Comparison of ENCODE assay signal across 18 cellular contexts in genomic region chr10:118804262-118804773, GRCh38. TPM values are rescaled to one million over a fixed set of nuclear protein-coding genes. Genes with fewer than 3 reads are reported as not detected.
DNase-seq lines count a peak whose midpoint lies in the region; ATAC-seq, FAIRE-seq and TF ChIP-seq lines count a peak whose summit lies in the region.
"Had no signal": no experiment of that assay in that cellular context is flagged by ENCODE, and none has a peak within 500 bp of the region (broad histone marks: within the 10 kb centered on the region; RNA-seq: fewer than 3 reads in every experiment).

No MANE protein-coding gene starts in this region.

- TF ChIP-seq POLR2A in HCT116 (IDR thresholded peaks at IDR 0.05; ENCODE audit: borderline replicate concordance, extremely low read depth, insufficient read depth, insufficient read length): no peak
- TF ChIP-seq POLR2A in K562 (conservative IDR thresholded peaks at IDR 0.05): no peak

- H3K4me3 ChIP-seq in HCT116 (replicated peaks in 1 of 2; ENCODE audit: low read depth in 1 of 2, low read length in 2 of 2) (no peak overlapping the region), K562 (no peak overlapping the region)
- H3K4me3 ChIP-seq: HAP-1 had no signal

- POLR2A ChIA-PET in HCT116 (lab: Charles Lee): no interaction called here
- POLR2A ChIA-PET in K562 (lab: Yijun Ruan, JAX): no interaction called here

- CTCF ChIA-PET in HCT116 (lab: Charles Lee) (interaction anchor here (1.0 to 1.6 kb wide), 9 partner anchors 12 to 395 kb away, joined by 3 to 12 read pairs (median 3); no protein-coding TSS in a partner anchor), K562 (lab: Yijun Ruan, JAX; ENCODE audit: low intra/inter-chr PET ratio) (no interaction called here)

- ATAC-seq in HCT116: no peak
- no peak for ATAC-seq in K562

- H3K79me2 ChIP-seq in HCT116 (ENCODE audit: insufficient read depth, low read length) (no peaks in the 10 kb centered on the region), K562 (ENCODE audit: control insufficient read depth, insufficient read depth, low read length) (no peaks in the 10 kb centered on the region)

- H3K9me3 ChIP-seq in HCT116 (ENCODE audit: control insufficient read depth in 1 of 2, insufficient read depth in 1 of 2, low read depth in 1 of 2, low read length in 2 of 2) (no peaks in the 10 kb centered on the region), K562 (replicated peaks; ENCODE audit: control insufficient read depth, insufficient read depth, low read depth, low read length) (no peaks in the 10 kb centered on the region)
- H3K9me3 ChIP-seq: HAP-1 had no signal

- 9% methylated on average over 3 of the region's 3 CpGs for WGBS in K562 (ENCODE audit: insufficient coverage, low coverage, missing lambda C conversion rate)

- no peaks in the 10 kb centered on the region for H3K9me1 ChIP-seq in K562 (ENCODE audit: control insufficient read depth, insufficient read depth, low read length)

- peaks cover 0 to 34% of the 10 kb centered on the region in 2 experiments; a peak in 2 of 4 replicates for H3K4me1 ChIP-seq in HCT116 (ENCODE audit: control insufficient read depth in 1 of 2, insufficient read depth in 2 of 2, low read length in 2 of 2)
- H3K4me1 ChIP-seq in K562 (replicated peaks in 1 of 2; ENCODE audit: control insufficient read depth in 2 of 2, insufficient read depth in 2 of 2, low read length in 2 of 2): no peaks in the 10 kb centered on the region; a peak in 2 of 5 replicates
- H3K4me1 ChIP-seq: HAP-1 had no signal

- H3K27me3 ChIP-seq in HCT116 (ENCODE audit: insufficient read depth, low read length) (no peaks in the 10 kb centered on the region), K562 (ENCODE audit: control insufficient read depth in 2 of 2, insufficient read depth in 2 of 2, low read length in 2 of 2) (peaks cover 0 to 30% of the 10 kb centered on the region in 2 experiments; a peak in 4 of 5 replicates)

- DNase-seq in HCT116 (ENCODE audit: low read depth, low spot score) (no peak), K562 (ENCODE audit: extremely low read depth in 1 of 4, low spot score in 3 of 4) (no peak), medulla oblongata (ENCODE audit: extremely low spot score) (peak; percentile 50), posterior vena cava (ENCODE audit: low spot score) (peak; percentile 31), NOMO-1 treated with DMSO at 0.1 percent for 48 hours (lab: John Stamatoyannopoulos, UW; ENCODE audit: unreplicated experiment) (no peak), GM19238 (ENCODE audit: insufficient read length, low spot score) (no peak)
- no peak for DNase-seq in effector CD8-positive, alpha-beta T cell (lab: John Stamatoyannopoulos, UW)
- DNase-seq: Calu3; CD4-positive, alpha-beta T cell; DMS 273 treated with DMSO at 0.1 percent for 48 hours; DMS79; HFFc6; IMR-90 had no signal

- H2AFZ ChIP-seq in HCT116 (ENCODE audit: low read depth, low read length, poor library complexity, severe bottlenecking) (peak overlapping the region; percentile 49), K562 (ENCODE audit: low read depth, low read length) (no peak overlapping the region)

- H4K20me1 ChIP-seq in HCT116 (ENCODE audit: insufficient read depth) (no peaks in the 10 kb centered on the region), K562 (replicated peaks; ENCODE audit: control insufficient read depth, insufficient read depth, low read length) (no peaks in the 10 kb centered on the region)

- TF ChIP-seq CTCF in HCT116 (IDR thresholded peaks at IDR 0.05 in 2 of 3, conservative IDR thresholded peaks at IDR 0.05 in 1 of 3; ENCODE audit: borderline replicate concordance in 1 of 3, insufficient read depth in 1 of 3, low read depth in 2 of 3, low read length in 2 of 3): no peak
- no peak for TF ChIP-seq CTCF in K562 (IDR thresholded peaks at IDR 0.05 in 2 of 3, conservative IDR thresholded peaks at IDR 0.05 in 1 of 3; ENCODE audit: insufficient read depth in 2 of 3, low read depth in 1 of 3, low read length in 3 of 3)

- in situ Hi-C loops in K562 (cut with MboI): no loop called here

- no TSS peak for BruUV-seq in HCT116 (replicated peaks; lab: Mats Ljungman, UMichigan)
- BruUV-seq in K562 (replicated peaks; lab: Mats Ljungman, UMichigan): no TSS peak

- no peak for TF ChIP-seq EP300 in K562 (IDR thresholded peaks at IDR 0.05; ENCODE audit: low read length)

- FAIRE-seq in K562 (lab: Jason Lieb, UNC): no peak
- FAIRE-seq: A204.1, GM12891, GM19239, H1 had no signal

- no peak overlapping the region for H3K4me2 ChIP-seq in HCT116 (ENCODE audit: low read length)
- no peak overlapping the region for H3K4me2 ChIP-seq in K562 (ENCODE audit: insufficient read depth, low read length)

- H3K9me2 ChIP-seq in HCT116 (ENCODE audit: insufficient read depth): no peaks in the 10 kb centered on the region

- H3K36me3 ChIP-seq in HCT116 (ENCODE audit: control insufficient read depth in 1 of 2, insufficient read depth in 2 of 2, low read length in 2 of 2): no peaks in the 10 kb centered on the region
- no peaks in the 10 kb centered on the region for H3K36me3 ChIP-seq in K562 (ENCODE audit: control insufficient read depth, insufficient read depth, low read length)
- H3K36me3 ChIP-seq: HAP-1 had no signal

- intact Hi-C loops in HCT116 (cut with micrococcal nuclease) (loop anchor here (10.0 kb wide), 1 partner anchor 210 kb away; the partner anchor contains the start of gene PRLHR), K562 (cut with micrococcal nuclease) (loop anchor here (5.0 kb wide), 2 partner anchors 37 to 82 kb away; no protein-coding TSS in a partner anchor), posterior vena cava (cut with DNase I) (no loop called here)

- H3K27ac ChIP-seq in HCT116 (ENCODE audit: low read depth, low read length): no peak overlapping the region
- H3K27ac ChIP-seq in K562 (ENCODE audit: extremely low read depth, low read depth, low read length): no peak overlapping the region

- RAD21 ChIA-PET in HCT116 (lab: Charles Lee; ENCODE audit: low non-redundant PET in 1 of 2, low total read pairs in 2 of 2, uncharacterized antibody in 2 of 2, unreplicated experiment in 2 of 2): interaction anchor here in 1 of 2 experiments (0.5 kb wide), 1 partner anchor 46 kb away, joined by 3 read pairs; no protein-coding TSS in a partner anchor

- H3K9ac ChIP-seq in HCT116 (ENCODE audit: low read length) (no peak overlapping the region), K562 (ENCODE audit: insufficient read depth in 1 of 2, low read depth in 2 of 2, low read length in 2 of 2) (no peak overlapping the region)

- TF ChIP-seq RAD21 in HCT116 (IDR thresholded peaks at IDR 0.05; ENCODE audit: low read depth) (no peak), K562 (CRISPR knock-in tag; conservative IDR thresholded peaks at IDR 0.05 in 1 of 2, IDR thresholded peaks at IDR 0.05 in 1 of 2) (no peak)

TF ChIP-seq in HCT116, 20 proteins besides CTCF, POLR2A, EP300 and RAD21:
- TF ChIP-seq FOSL1 (IDR thresholded peaks at IDR 0.05; ENCODE audit: low read depth): no peak
- no peak for TF ChIP-seq SP1 (IDR thresholded peaks at IDR 0.05; ENCODE audit: low read depth)

TF ChIP-seq in K562, 482 proteins besides CTCF, POLR2A, EP300 and RAD21:
- TF ChIP-seq ZKSCAN1 (IDR thresholded peaks at IDR 0.05; ENCODE audit: low read depth, low read length) (peak; percentile 70), ZNF655 (CRISPR knock-in tag; IDR thresholded peaks at IDR 0.05) (no peak)

RNA-seq across cellular contexts. Expression of gene CACUL1, which starts 49.5 kb away (rescaled TPM):
- total RNA-seq in HCT116 (2021; ENCODE audit: unreplicated experiment) (67.5 TPM), K562 (2014; rRNA removed) (13.5 and 13.9 TPM in 2 replicates), K562 (2014; rRNA removed; fragmentation: Illumina TruSeq; extraction: Trizol) (16.1 and 18.4 TPM in 2 replicates), K562 (2015; rRNA removed; fragmentation: Illumina TruSeq; extraction: Trizol) (14.8 and 15.1 TPM in 2 replicates), K562 (2021) (16.5 and 17.1 TPM in 2 replicates), posterior vena cava (10 to 100 TPM; 32.3 to 36.8 TPM)
- 15.7 and 16.0 TPM in 2 replicates for polyA plus RNA-seq in HCT116 (2012)
- total RNA-seq in K562 (2011; cell fraction: chromatin; rRNA removed; ENCODE audit: low replicate concordance): 18.9 and 38.9 TPM in 2 replicates
- 6.3 and 13.0 TPM in 2 replicates for total RNA-seq in K562 (2011; cell fraction: nucleolus; rRNA removed)
- 16.6 and 33.1 TPM in 2 replicates for total RNA-seq in K562 (2011; cell fraction: nucleoplasm; rRNA removed)
- polyA plus RNA-seq in K562 (2011; rRNA removed) (13.9 and 15.0 TPM in 2 replicates), K562 (2014; fragmentation: Illumina TruSeq; extraction: Trizol) (6.1 and 6.5 TPM in 2 replicates), K562 (2014; fragmentation: Nextera tagmentation; extraction: Ambion mirVana) (10 to 100 TPM in 1 of 2 experiments, 1 to 10 TPM in 1; 4.5 to 10.1 TPM), K562 (2014; rRNA removed) (6.1 and 6.4 TPM in 2 replicates)
- 2.9 and 4.4 TPM in 2 replicates for polyA plus RNA-seq in K562 (2011; cell fraction: cytosol; rRNA removed)
- 4.8 and 7.2 TPM in 2 replicates for polyA plus RNA-seq in K562 (2011; cell fraction: nucleus; rRNA removed)
- polyA plus RNA-seq in K562 (2012): 5.8 and 6.6 TPM in 2 replicates
- polyA minus RNA-seq in K562 (2011; rRNA and poly(A)+ RNA removed): 17.8 and 20.5 TPM in 2 replicates
- polyA minus RNA-seq in K562 (2011; cell fraction: cytosol; rRNA and poly(A)+ RNA removed): 11.9 and 12.9 TPM in 2 replicates
- polyA minus RNA-seq in K562 (2011; cell fraction: nucleus; rRNA and poly(A)+ RNA removed): 9.2 and 15.4 TPM in 2 replicates

Comparison
In these comparisons a context has a peak if more than half of its experiments do, and no peak if none do; other contexts are left out.
1. DNase-seq: peak in medulla oblongata (single experiment) and posterior vena cava (single experiment); none in HCT116 (single experiment), K562 (0 of 4), NOMO-1 treated with DMSO at 0.1 percent for 48 hours (single experiment), effector CD8-positive, alpha-beta T cell (single experiment) and GM19238 (single experiment).
2. intact Hi-C loops: an anchor here in HCT116 (10.0 kb wide) and K562 (5.0 kb wide); none called in posterior vena cava.